Comparison of ENCODE assay signal across 2 cellular contexts in the genomic region with DNA sequence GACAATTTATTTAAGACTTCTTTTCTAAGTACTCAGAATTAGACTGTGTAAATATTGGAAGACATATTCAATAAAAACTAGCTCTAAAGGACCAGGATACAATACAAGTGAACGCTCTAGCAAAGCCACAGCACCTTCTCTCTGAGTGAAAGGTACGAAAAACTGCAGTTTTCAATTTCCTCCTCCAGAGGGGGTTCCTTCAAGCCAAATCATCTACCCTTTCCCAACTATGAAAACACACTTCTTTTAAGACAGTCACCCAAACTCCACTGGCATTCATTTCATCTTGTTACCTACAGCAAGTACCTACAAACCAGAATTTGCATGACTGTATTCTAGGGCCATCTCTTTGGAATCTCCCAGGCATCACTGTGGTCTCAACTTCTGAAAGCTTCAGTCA.
TF ChIP-seq lines count a peak whose summit lies in the region.

No MANE protein-coding gene starts in this region.

TF ChIP-seq in GM23338, 12 proteins besides CTCF, POLR2A, EP300 and RAD21 (continued from another document):
- TF ChIP-seq ZNF462 (CRISPR knock-in tag; IDR thresholded peaks at IDR 0.05): no peak

TF ChIP-seq in SK-N-SH treated with all-trans-retinoic acid at 6 μM for 48 hours, 23 proteins besides CTCF, POLR2A, EP300 and RAD21 (continued from another document):
- TF ChIP-seq PATZ1 (CRISPR knock-in tag; IDR thresholded peaks at IDR 0.05; ENCODE audit: borderline replicate concordance): no peak
